Comparison of ENCODE assay signal across 16 cellular contexts in the genomic region with DNA sequence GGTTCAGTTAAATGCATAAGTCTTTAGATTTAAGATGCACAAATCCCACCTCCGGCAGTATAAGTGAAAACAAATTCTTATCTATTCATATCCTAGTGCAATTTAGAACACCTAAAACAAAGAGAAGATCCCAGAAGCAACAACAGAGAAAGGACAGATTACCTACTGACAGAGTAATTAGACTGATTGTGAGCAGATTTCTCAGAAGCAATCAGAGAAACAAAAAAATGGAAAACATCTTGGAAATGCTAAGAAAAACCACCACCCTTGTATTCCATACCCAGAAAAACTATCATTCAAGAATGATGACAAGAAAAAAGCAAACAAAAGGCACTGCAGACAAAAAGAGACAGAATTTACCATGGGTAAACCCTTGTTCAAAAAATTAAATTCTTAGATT.
"Had no signal": no experiment of that assay in that cellular context is flagged by ENCODE, and none has a peak within 500 bp of the region (broad histone marks: within the 10 kb centered on the region; RNA-seq: fewer than 3 reads in every experiment).

No MANE protein-coding gene starts in this region.

- H3K9me3 ChIP-seq: heart left ventricle, thyroid gland, vagina had no signal

- ATAC-seq: activated CD4-positive, CD25-positive, alpha-beta regulatory T cell treated with anti-CD3 and anti-CD28 coated beads, Interleukin-2, amount 50 U/mL, for 24 hours; activated T-helper 17 cell treated with anti-CD3 and anti-CD28 coated beads, Interleukin-2, amount 50 U/mL, for 72 hours; foreskin keratinocyte; heart left ventricle; stimulated activated effector memory CD8-positive, alpha-beta T cell treated with anti-CD3 and anti-CD28 coated beads, Interleukin-12 subunit alpha, Interleukin-12 subunit beta, amount 100 ng/mL, for 72 hours; T-cell had no signal

- DNase-seq: activated CD4-positive, alpha-beta T cell treated with anti-CD3 and anti-CD28 coated beads, Interleukin-2, amount 50 U/mL, for 1 hour; activated naive CD4-positive, alpha-beta T cell treated with Interleukin-2 at 50 U/mL for 16 hours; effector CD8-positive, alpha-beta T cell; foreskin keratinocyte; heart left ventricle; immature natural killer cell; stimulated activated CD4-positive, alpha-beta T cell treated with anti-CD3 and anti-CD28 coated beads, Interleukin-12 subunit alpha, Interleukin-12 subunit beta, amount 100 ng/mL, for 4 hours; stimulated activated CD4-positive, alpha-beta T cell treated with anti-CD3 and anti-CD28 coated beads, Interleukin-2, amount 100 ng/mL, for 24 hours; T-cell; T-helper 9 cell; thyroid gland had no signal

- H3K27me3 ChIP-seq: cardiac muscle cell, foreskin keratinocyte, heart left ventricle, thyroid gland, vagina had no signal

- H3K27ac ChIP-seq: foreskin keratinocyte, thyroid gland, vagina had no signal

- H3K4me1 ChIP-seq: foreskin keratinocyte had no signal

- H3K4me3 ChIP-seq: cardiac muscle cell, heart left ventricle, thyroid gland, vagina had no signal
